ENCODE assay signal across 8 cellular contexts in the genomic region with DNA sequence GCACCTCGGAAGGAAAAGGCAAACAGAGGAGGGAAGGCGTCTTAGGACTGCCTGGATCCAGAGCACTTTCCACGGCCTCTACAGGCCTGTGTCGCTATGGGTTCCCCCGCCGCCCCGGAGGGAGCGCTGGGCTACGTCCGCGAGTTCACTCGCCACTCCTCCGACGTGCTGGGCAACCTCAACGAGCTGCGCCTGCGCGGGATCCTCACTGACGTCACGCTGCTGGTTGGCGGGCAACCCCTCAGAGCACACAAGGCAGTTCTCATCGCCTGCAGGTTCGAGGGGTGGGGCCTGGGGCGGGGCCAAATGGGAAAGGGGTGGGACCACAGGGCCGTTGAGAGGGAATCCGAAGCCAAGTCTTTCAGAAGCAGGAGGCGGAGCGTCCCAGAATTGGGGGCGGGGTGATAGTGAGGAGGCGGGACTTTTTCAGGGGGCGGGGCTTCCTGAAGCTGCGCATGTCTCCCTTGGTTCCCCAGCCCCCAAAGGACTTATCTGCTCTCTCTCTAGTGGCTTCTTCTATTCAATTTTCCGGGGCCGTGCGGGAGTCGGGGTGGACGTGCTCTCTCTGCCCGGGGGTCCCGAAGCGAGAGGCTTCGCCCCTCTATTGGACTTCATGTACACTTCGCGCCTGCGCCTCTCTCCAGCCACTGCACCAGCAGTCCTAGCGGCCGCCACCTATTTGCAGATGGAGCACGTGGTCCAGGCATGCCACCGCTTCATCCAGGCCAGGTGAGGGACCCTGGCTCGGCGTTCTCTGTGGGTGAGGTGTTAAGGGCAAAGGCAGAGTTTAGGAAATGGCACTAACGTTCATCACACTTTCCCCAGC. TPM values are rescaled to one million over a fixed set of nuclear protein-coding genes. Genes with fewer than 3 reads are reported as not detected.
A peak's percentile ranks its signal among the peaks of the same experiment; 100 is the strongest.
DNase-seq lines count a peak whose midpoint lies in the region; ATAC-seq and TF ChIP-seq lines count a peak whose summit lies in the region.

No MANE protein-coding gene starts in this region.

- ATAC-seq in HG02763 (IDR thresholded peaks at IDR 0.05; ENCODE audit: unreplicated experiment) (peak; percentile 39), right cardiac atrium (peak; percentile 66 to 71), HG03469 (IDR thresholded peaks at IDR 0.05; ENCODE audit: unreplicated experiment) (no peak)

- H3K36me3 ChIP-seq in prostate gland (no peaks in the 10 kb centered on the region), tibial nerve (no peaks in the 10 kb centered on the region)

- peaks cover 2% of the 10 kb centered on the region for H3K4me1 ChIP-seq in right cardiac atrium (ENCODE audit: control insufficient read depth, insufficient read depth, low read length)
- no peaks in the 10 kb centered on the region for H3K4me1 ChIP-seq in prostate gland (replicated peaks)
- H3K4me1 ChIP-seq in tibial nerve, result peaks cover 0 to 46% (median 10%) of the 10 kb centered on the region in 4 donors

- peak; percentile 46 for TF ChIP-seq POLR2A in prostate gland (IDR thresholded peaks at IDR 0.05)
- peak in 1 of 2 donors; percentile 51 for TF ChIP-seq POLR2A in tibial nerve (IDR thresholded peaks at IDR 0.05)

- WGBS in right cardiac atrium, result 27% methylated on average over 51 of the region's 51 CpGs
- 36% methylated on average over 51 of the region's 51 CpGs for WGBS in prostate gland
- 33 to 54% methylated on average over 30 to 50 of the region's 51 CpGs for WGBS in tibial nerve, 2 donors

- TF ChIP-seq CTCF in AG10803 (conservative IDR thresholded peaks at IDR 0.05; ENCODE audit: low read length), result no peak
- TF ChIP-seq CTCF in prostate gland (IDR thresholded peaks at IDR 0.05), result no peak
- TF ChIP-seq CTCF in tibial nerve (IDR thresholded peaks at IDR 0.05), result no peak

- H3K27me3 ChIP-seq in right cardiac atrium (ENCODE audit: control insufficient read depth, insufficient read depth) (no peaks in the 10 kb centered on the region), prostate gland (replicated peaks; ENCODE audit: insufficient read depth) (peaks cover 3% of the 10 kb centered on the region), tibial nerve (peaks cover 0 to 31% of the 10 kb centered on the region in 2 donors)

- intact Hi-C loops in right cardiac atrium (cut with DNase I), result loop anchor here in 1 of 4 donors (5.0 kb wide), 1 partner anchor 111 kb away; no protein-coding TSS in a partner anchor
- intact Hi-C loops in prostate gland (cut with DNase I), result loop anchor here (5.0 kb wide), 1 partner anchor 111 kb away; no protein-coding TSS in a partner anchor

- no peaks in the 10 kb centered on the region for H3K9me3 ChIP-seq in right cardiac atrium (ENCODE audit: control insufficient read depth, low read length)
- no peaks in the 10 kb centered on the region for H3K9me3 ChIP-seq in prostate gland
- no peaks in the 10 kb centered on the region for H3K9me3 ChIP-seq in tibial nerve

- H3K4me3 ChIP-seq in AG10803 (ENCODE audit: low read length), result peak overlapping the region; percentile 12; the same call in 1 of the 2 replicates
- peak overlapping the region; percentile 32 for H3K4me3 ChIP-seq in right cardiac atrium (ENCODE audit: low read length)
- H3K4me3 ChIP-seq in prostate gland, result peak overlapping the region in 1 of 2 donors; percentile 11
- peak overlapping the region in 3 of 4 donors; percentile 6 to 35 (median 8) for H3K4me3 ChIP-seq in tibial nerve

- H3K27ac ChIP-seq in right cardiac atrium (ENCODE audit: low read length), result peak overlapping the region; percentile 88
- H3K27ac ChIP-seq in prostate gland, result peak overlapping the region in 1 of 2 donors; percentile 30
- peak overlapping the region in 3 of 4 donors; percentile 54 to 86 (median 73) for H3K27ac ChIP-seq in tibial nerve

- peak in 1 of 2 donors; percentile 53 for TF ChIP-seq EP300 in tibial nerve (IDR thresholded peaks at IDR 0.05)

- DNase-seq in AG10803 (ENCODE audit: low read depth) (peak; percentile 72), T-helper 22 cell (ENCODE audit: low read depth) (peak; percentile 93), anterior cingulate cortex (lab: John Stamatoyannopoulos, UW) (peak in 49 of 58 donors; percentile 6 to 86 (median 55)), right cardiac atrium (peak; percentile 95 to 97 (median 96)), prostate gland (ENCODE audit: low spot score) (peak; percentile 78), tibial nerve (ENCODE audit: low spot score in 2 of 2) (peak; percentile 84 to 87)

RNA-seq across cellular contexts. Expression of a gene that starts 0.9 kb away (rescaled TPM):
- total RNA-seq in right cardiac atrium, result 10 to 100 TPM in 2 of 4 donors, 1 to 10 TPM in 2; 6.7 to 16.8 (median 10.1) TPM
- polyA plus RNA-seq in right cardiac atrium, result 6.9 TPM
- total RNA-seq in prostate gland, result 1 to 10 TPM in 1 of 2 donors, under 1 TPM in 1; 0.96 to 4.0 TPM
- total RNA-seq in tibial nerve, result 1 to 10 TPM; 1.9 to 8.1 (median 3.2) TPM

RNA-seq across cellular contexts. Expression of a gene that starts 11.4 kb away (rescaled TPM):
- total RNA-seq in right cardiac atrium (100 to 1,000 TPM; 188 to 219 (median 193) TPM), prostate gland (100 to 1,000 TPM; 348 to 418 TPM), tibial nerve (10 to 100 TPM; 17.8 to 83.4 (median 54.6) TPM)
- 357 TPM for polyA plus RNA-seq in right cardiac atrium

RNA-seq across cellular contexts. Expression of a gene that starts 12.0 kb away (rescaled TPM):
- 1 to 10 TPM in 2 of 4 donors, under 1 TPM in 2; 0.91 to 1.1 (median 0.98) TPM for total RNA-seq in right cardiac atrium
- polyA plus RNA-seq in right cardiac atrium, result 1.2 TPM
- total RNA-seq in prostate gland, result 1 to 10 TPM; 1.7 to 1.8 TPM
- 1 to 10 TPM in 2 of 4 donors, under 1 TPM in 2; 0.22 to 1.8 (median 1.1) TPM for total RNA-seq in tibial nerve

RNA-seq across cellular contexts. Expression of a gene that starts 20.1 kb away (rescaled TPM):
- total RNA-seq in right cardiac atrium (1 to 10 TPM; 3.3 to 5.3 (median 3.7) TPM), prostate gland (1 to 10 TPM; 1.8 to 2.3 TPM), tibial nerve (under 1 TPM in 1 of 4 donors, not detected in 3; 0.78 TPM)
- polyA plus RNA-seq in right cardiac atrium, result 11.3 TPM

RNA-seq across cellular contexts. Expression of a gene that starts 27.9 kb away (rescaled TPM):
- total RNA-seq in right cardiac atrium (under 1 TPM in 1 of 4 donors, not detected in 3; 0.18 TPM), prostate gland (under 1 TPM; 0.27 to 0.62 TPM), tibial nerve (not detected)
- polyA plus RNA-seq in right cardiac atrium, result 0.09 TPM
